In genomic region chr15:82535566-82536408, GRCh38 we compare ENCODE assay signal across 13 cellular contexts. TPM values are rescaled to one million over a fixed set of nuclear protein-coding genes. Genes with fewer than 3 reads are reported as not detected.
DNase-seq lines count a peak whose midpoint lies in the region; ATAC-seq and TF ChIP-seq lines count a peak whose summit lies in the region.
"Had no signal": no experiment of that assay in that cellular context is flagged by ENCODE, and none has a peak within 500 bp of the region (broad histone marks: within the 10 kb centered on the region; RNA-seq: fewer than 3 reads in every experiment).

No MANE protein-coding gene starts in this region.

- peak; percentile 14 to 28 for DNase-seq in stimulated activated CD4-positive, alpha-beta T cell treated with anti-CD3 and anti-CD28 coated beads, Interleukin-2, amount 100 ng/mL, for 24 hours
- DNase-seq in stimulated activated CD4-positive, alpha-beta T cell treated with anti-CD3 and anti-CD28 coated beads, Interleukin-12 subunit alpha, Interleukin-12 subunit beta, amount 100 ng/mL, for 4 hours, result no peak
- DNase-seq in SK-MEL-5 (ENCODE audit: low read depth, low spot score) (peak; percentile 41), endodermal cell (peak; percentile 53), ureter (ENCODE audit: low spot score) (peak; percentile 28), cerebellum (ENCODE audit: low spot score) (no peak)
- DNase-seq: brain microvascular endothelial cell; NCI-H2171 treated with DMSO at 0.1 percent for 48 hours; SHP77 treated with DMSO at 0.1 percent for 48 hours; stimulated activated naive CD4-positive, alpha-beta T cell had no signal

- WGBS in endodermal cell (ENCODE audit: insufficient coverage in 1 of 2, insufficient read length in 1 of 2), 2 experiments, result 92 to 96% methylated on average over 5 to 8 of the region's 9 CpGs

- H3K27me3 Mint-ChIP-seq in endodermal cell (ENCODE audit: insufficient read depth), result peaks cover 1% of the 10 kb centered on the region

- in situ Hi-C loops in SK-MEL-5 (cut with HindIII; ENCODE audit: low pct_unique_long_range_greater_than_20kb, low sequenced_read_pairs), result no loop called here

- peaks cover 5% of the 10 kb centered on the region for H3K4me1 ChIP-seq in endodermal cell (ENCODE audit: control insufficient read depth, insufficient read depth, low read length)

- H3K27ac Mint-ChIP-seq in endodermal cell, result peak overlapping the region; percentile 48

- H3K36me3 ChIP-seq in endodermal cell (ENCODE audit: control insufficient read depth, insufficient read depth, low read length), result peaks cover 57% of the 10 kb centered on the region

- peak overlapping the region; percentile 59 for H3K27ac ChIP-seq in endodermal cell (ENCODE audit: low read depth, low read length)
- H3K27ac ChIP-seq: brain microvascular endothelial cell, C4-2B had no signal

- no peak overlapping the region for H3K4me3 Mint-ChIP-seq in endodermal cell

- TF ChIP-seq CTCF in endodermal cell (conservative IDR thresholded peaks at IDR 0.05), result no peak

- peaks cover 16% of the 10 kb centered on the region for H3K4me1 Mint-ChIP-seq in endodermal cell

- H3K27me3 ChIP-seq in endodermal cell (ENCODE audit: control insufficient read depth, insufficient read depth, low read length, poor library complexity, severe bottlenecking), result no peaks in the 10 kb centered on the region
- H3K27me3 ChIP-seq: brain microvascular endothelial cell had no signal

- H3K9ac ChIP-seq in endodermal cell (ENCODE audit: extremely low read depth, low read length, poor library complexity, severe bottlenecking), result no peak overlapping the region

- peaks cover 69% of the 10 kb centered on the region for H3K36me3 Mint-ChIP-seq in endodermal cell (ENCODE audit: low read depth)

- peaks cover 2% of the 10 kb centered on the region for H3K9me3 Mint-ChIP-seq in endodermal cell

- no peaks in the 10 kb centered on the region for H3K9me3 ChIP-seq in endodermal cell (ENCODE audit: control insufficient read depth, low read length)

- H3K4me3 ChIP-seq in endodermal cell (ENCODE audit: low read length), result no peak overlapping the region

- ATAC-seq in HG03045 (IDR thresholded peaks at IDR 0.05; ENCODE audit: unreplicated experiment), result no peak
- no peak for ATAC-seq in GM19397 (IDR thresholded peaks at IDR 0.05; ENCODE audit: unreplicated experiment)

RNA-seq across cellular contexts. Expression of gene RPS17, which starts 4.5 kb away (rescaled TPM):
- total RNA-seq in SK-MEL-5 (2014; rRNA removed; shearing (Covaris generic)), result 4,693 and 4,992 TPM in 2 replicates
- 3,622 and 4,338 TPM in 2 replicates for polyA plus RNA-seq in SK-MEL-5 (2015; cell fraction: cytosol; rRNA removed)
- 660 and 833 TPM in 2 replicates for polyA plus RNA-seq in SK-MEL-5 (2015; cell fraction: nucleus; rRNA removed)
- total RNA-seq in endodermal cell, result 1,000 to 10,000 TPM; 1,918 to 2,023 TPM
- polyA plus RNA-seq in endodermal cell (2013, experiment 1 of 2), result 2,836 TPM
- polyA plus RNA-seq in endodermal cell (2013, experiment 2 of 2), result 2,786 TPM
- 1,866 TPM for total RNA-seq in ureter
- total RNA-seq in cerebellum, result 1,164 TPM

Comparison
In these comparisons a context has a peak if more than half of its experiments do, and no peak if none do; other contexts are left out.
1. DNase-seq: peak in stimulated activated CD4-positive, alpha-beta T cell treated with anti-CD3 and anti-CD28 coated beads, Interleukin-2, amount 100 ng/mL, for 24 hours (2 of 2), SK-MEL-5 (single experiment), endodermal cell (single experiment) and ureter (single experiment); none in stimulated activated CD4-positive, alpha-beta T cell treated with anti-CD3 and anti-CD28 coated beads, Interleukin-12 subunit alpha, Interleukin-12 subunit beta, amount 100 ng/mL, for 4 hours (single experiment) and cerebellum (single experiment).